14 cellular contexts compared by ENCODE assay signal in genomic region chr3:194095902-194096301, GRCh38. TPM values are rescaled to one million over a fixed set of nuclear protein-coding genes. Genes with fewer than 3 reads are reported as not detected.
DNase-seq lines count a peak whose midpoint lies in the region; ATAC-seq and TF ChIP-seq lines count a peak whose summit lies in the region.
"Had no signal": no experiment of that assay in that cellular context is flagged by ENCODE, and none has a peak within 500 bp of the region (broad histone marks: within the 10 kb centered on the region; RNA-seq: fewer than 3 reads in every experiment).

No MANE protein-coding gene starts in this region.

- no peak for ATAC-seq in T-cell (replicated peaks in 1 of 4)
- ATAC-seq: SK-N-SH treated with all-trans-retinoic acid at 6 μM for 48 hours had no signal

- H3K27ac ChIP-seq in BLaER1 = peak overlapping the region; percentile 51
- H3K27ac ChIP-seq in RWPE1 = peak overlapping the region; percentile 17; the same call in 1 of the 2 replicates
- no peak overlapping the region for H3K27ac ChIP-seq in colonic mucosa
- H3K27ac ChIP-seq: HL-60 had no signal

- CTCF ChIA-PET in Calu3 (lab: Charles Lee) = interaction anchor here (0.6 kb wide), 1 partner anchor 34 kb away, joined by 3 read pairs; no protein-coding TSS in a partner anchor
- CTCF ChIA-PET in RWPE1 (lab: Yijun Ruan, JAX) = interaction anchor here (0.6 kb wide), 1 partner anchor 10 kb away, joined by 3 read pairs; no protein-coding TSS in a partner anchor
- CTCF ChIA-PET in T-cell (lab: Charles Lee) = no interaction called here

- H3K9ac ChIP-seq in BLaER1 = no peak overlapping the region
- H3K9ac ChIP-seq in colonic mucosa (ENCODE audit: low read depth in 2 of 2, low read length in 2 of 2) = no peak overlapping the region

- H3K27me3 Mint-ChIP-seq in Calu3 (ENCODE audit: unreplicated experiment) (peaks cover 11% of the 10 kb centered on the region), nephron (ENCODE audit: low read depth) (peaks cover 42% of the 10 kb centered on the region), T-cell (peaks cover 4 to 12% of the 10 kb centered on the region in 2 donors), HFFc6 (ENCODE audit: insufficient read depth) (peaks cover 32% of the 10 kb centered on the region)

- H3K27ac Mint-ChIP-seq in Calu3 (ENCODE audit: unreplicated experiment) = peak overlapping the region; percentile 57
- H3K27ac Mint-ChIP-seq in nephron = peak overlapping the region in 2 of 3 experiments; percentile 31 to 78
- no peak overlapping the region for H3K27ac Mint-ChIP-seq in T-cell
- H3K27ac Mint-ChIP-seq in HFFc6 = no peak overlapping the region
- H3K27ac Mint-ChIP-seq: CD8-positive, alpha-beta memory T cell had no signal

- intact Hi-C loops in Calu3 (cut with micrococcal nuclease; ENCODE audit: unreplicated experiment) (no loop called here), colonic mucosa (cut with DNase I) (no loop called here)

- no TSS peak for BruUV-seq in Calu3 (replicated peaks; lab: Mats Ljungman, UMichigan)

- no peaks in the 10 kb centered on the region for H4K20me1 ChIP-seq in BLaER1

- H3K9me3 ChIP-seq in BLaER1 (no peaks in the 10 kb centered on the region), colonic mucosa (no peaks in the 10 kb centered on the region)

- H3K4me2 ChIP-seq in BLaER1 = peak overlapping the region; percentile 78

- H3K27me3 ChIP-seq in BLaER1 (no peaks in the 10 kb centered on the region), colonic mucosa (no peaks in the 10 kb centered on the region)

- H3K4me3 ChIP-seq in BLaER1 (no peak overlapping the region), colonic mucosa (no peak overlapping the region)

- H3K36me3 ChIP-seq in BLaER1 = no peaks in the 10 kb centered on the region
- H3K36me3 ChIP-seq in colonic mucosa = no peaks in the 10 kb centered on the region

- H3K4me1 Mint-ChIP-seq in Calu3 (ENCODE audit: low read depth, unreplicated experiment) (peaks cover 73% of the 10 kb centered on the region), nephron (peaks cover 55% of the 10 kb centered on the region), T-cell (peaks cover 10 to 14% (median 11%) of the 10 kb centered on the region in 3 donors), HFFc6 (ENCODE audit: low read depth) (peaks cover 10% of the 10 kb centered on the region)
- H3K4me1 Mint-ChIP-seq: CD8-positive, alpha-beta memory T cell had no signal

- TF ChIP-seq CTCF in Calu3 (IDR thresholded peaks at IDR 0.05; ENCODE audit: unreplicated experiment) (no peak), RWPE1 (conservative IDR thresholded peaks at IDR 0.05; ENCODE audit: low read depth) (no peak), nephron (IDR thresholded peaks at IDR 0.05; ENCODE audit: unreplicated experiment in 3 of 3) (no peak), HFFc6 (IDR thresholded peaks at IDR 0.05) (no peak), colonic mucosa (IDR thresholded peaks at IDR 0.05) (no peak)

- DNase-seq in Calu3 (no peak), RWPE1 (ENCODE audit: low spot score) (no peak), T-cell (no peak), SK-N-DZ (ENCODE audit: low spot score) (no peak), HFFc6 (no peak), colonic mucosa (no peak)
- DNase-seq: CD8-positive, alpha-beta memory T cell; EL; NCI-H526; SIG-M5 had no signal

- H3K4me1 ChIP-seq in BLaER1 (peaks cover 32% of the 10 kb centered on the region), colonic mucosa (peaks cover 2% of the 10 kb centered on the region)

- no peak overlapping the region for H3K4me3 Mint-ChIP-seq in Calu3 (ENCODE audit: low read depth, unreplicated experiment)
- no peak overlapping the region for H3K4me3 Mint-ChIP-seq in nephron
- H3K4me3 Mint-ChIP-seq in T-cell = no peak overlapping the region
- H3K4me3 Mint-ChIP-seq in HFFc6 = no peak overlapping the region
- H3K4me3 Mint-ChIP-seq: CD8-positive, alpha-beta memory T cell had no signal

- H3K9me3 Mint-ChIP-seq in Calu3 (ENCODE audit: low read depth, unreplicated experiment) = no peaks in the 10 kb centered on the region
- no peaks in the 10 kb centered on the region for H3K9me3 Mint-ChIP-seq in nephron
- no peaks in the 10 kb centered on the region for H3K9me3 Mint-ChIP-seq in T-cell
- no peaks in the 10 kb centered on the region for H3K9me3 Mint-ChIP-seq in HFFc6
- H3K9me3 Mint-ChIP-seq: CD8-positive, alpha-beta memory T cell had no signal

- H3K36me3 Mint-ChIP-seq in Calu3 (ENCODE audit: insufficient read depth, unreplicated experiment) (peaks cover 4% of the 10 kb centered on the region), nephron (ENCODE audit: low read depth) (no peaks in the 10 kb centered on the region), T-cell (no peaks in the 10 kb centered on the region), HFFc6 (ENCODE audit: low read depth) (no peaks in the 10 kb centered on the region)
- H3K36me3 Mint-ChIP-seq: CD8-positive, alpha-beta memory T cell had no signal

- POLR2A ChIA-PET in RWPE1 (lab: Yijun Ruan, JAX; ENCODE audit: low non-redundant PET) (no interaction called here), T-cell (lab: Charles Lee) (no interaction called here)

RNA-seq across cellular contexts. Expression of gene HES1, which starts 40.0 kb away (rescaled TPM):
- total RNA-seq in Calu3 (2022) = 141 and 160 TPM in 2 replicates
- 1 to 10 TPM in 1 of 5 donors, under 1 TPM in 4; 0.35 to 1.1 (median 0.46) TPM for total RNA-seq in T-cell
- 0.14 and 0.22 TPM in 2 replicates for polyA plus RNA-seq in SK-N-DZ (2014; cell fraction: cytosol; rRNA removed)
- polyA plus RNA-seq in SK-N-DZ (2014; cell fraction: nucleus; rRNA removed) = 0.09 and 1.9 TPM in 2 replicates
- total RNA-seq in HFFc6 (2021; fragmentation: NEBNext Ultra II Directional; extraction: Animal tissue kit (Norgen Biotek cat#: 25700)) = 10 to 100 TPM in 4 of 6 experiments, 1 to 10 TPM in 2; 4.8 to 15.1 (median 13.4) TPM
- 100 to 1,000 TPM; 102 TPM for total RNA-seq in colonic mucosa
- total RNA-seq: CD8-positive, alpha-beta memory T cell had no signal
- polyA plus RNA-seq: CD8-positive, alpha-beta memory T cell had no signal

Comparison
In these comparisons a context has a peak if more than half of its experiments do, and no peak if none do; other contexts are left out.
1. H3K27ac Mint-ChIP-seq: peak in Calu3 (single experiment) and nephron (2 of 3); none in T-cell (0 of 2) and HFFc6 (single experiment).
2. CTCF ChIA-PET loops: an anchor here in Calu3 (0.6 kb wide) and RWPE1 (0.6 kb wide); none called in T-cell.